Comparison of ENCODE assay signal across 7 cellular contexts in genomic region chr9:41047792-41048191, GRCh38.
DNase-seq lines count a peak whose midpoint lies in the region; ATAC-seq, FAIRE-seq and TF ChIP-seq lines count a peak whose summit lies in the region.
"Not testable (repeated sequence)": the region's sequence is repeated elsewhere in the genome, so short reads cannot be mapped to it uniquely, and the experiment has no call there.

No MANE protein-coding gene starts in this region.

- H3K27me3 ChIP-seq in GM12878 (replicated peaks in 1 of 2; ENCODE audit: control insufficient read depth in 2 of 2, insufficient read depth in 2 of 2, low read length in 1 of 2); bronchial epithelial cell (ENCODE audit: control insufficient read depth, insufficient read depth, low read length); psoas muscle (ENCODE audit: insufficient read depth in 3 of 3, low read length in 2 of 3): not testable (repeated sequence)

- not testable (repeated sequence) for H3K36me3 ChIP-seq in GM12878 (ENCODE audit: control insufficient read depth in 2 of 2, insufficient read depth in 2 of 2, low read length in 1 of 2); bronchial epithelial cell (ENCODE audit: control insufficient read depth, insufficient read depth, low read length); psoas muscle (ENCODE audit: insufficient read depth in 1 of 2, low read depth in 1 of 2)

- RAD21 ChIA-PET in GM12878 (lab: Charles Lee; ENCODE audit: unreplicated experiment), result not testable (repeated sequence)

- not testable (repeated sequence) for H2AFZ ChIP-seq in GM12878 (ENCODE audit: control insufficient read depth, low read depth, low read length)

- TF ChIP-seq RAD21 in GM12878 (IDR thresholded peaks at IDR 0.05; ENCODE audit: insufficient read depth, low read depth, low read length), result not testable (repeated sequence)

- TF ChIP-seq POLR2A in GM12878 (IDR thresholded peaks at IDR 0.05; ENCODE audit: low read depth, low read length), result not testable (repeated sequence)

- DNase-seq in LHCN-M2 (ENCODE audit: low read depth) (peak; percentile 3), bronchial epithelial cell (ENCODE audit: low read depth) (peak; percentile 58), dermis blood vessel endothelial cell (peak; percentile 22), fibroblast of pulmonary artery (ENCODE audit: low read depth) (peak; percentile 11), kidney tubule cell (ENCODE audit: low spot score) (peak; percentile 25)
- DNase-seq in GM12878 (ENCODE audit: low read depth, low spot score); psoas muscle: not testable (repeated sequence)

- TF ChIP-seq CTCF in GM12878 (IDR thresholded peaks at IDR 0.05 in 2 of 3, conservative IDR thresholded peaks at IDR 0.05 in 1 of 3; ENCODE audit: control insufficient read depth in 2 of 3, extremely low read depth in 1 of 3, insufficient read depth in 1 of 3, low read depth in 3 of 3, low read length in 3 of 3); bronchial epithelial cell (IDR thresholded peaks at IDR 0.05; ENCODE audit: insufficient read depth, low read length, severe bottlenecking); fibroblast of pulmonary artery (IDR thresholded peaks at IDR 0.05; ENCODE audit: low read length, missing control alignments); psoas muscle (IDR thresholded peaks at IDR 0.05): not testable (repeated sequence)

- POLR2A ChIA-PET in GM12878 (lab: Charles Lee), result not testable (repeated sequence)

- CTCF ChIA-PET in GM12878 (lab: Yijun Ruan, JAX), result not testable (repeated sequence)

- H4K20me1 ChIP-seq in GM12878 (ENCODE audit: control insufficient read depth, insufficient read depth), result not testable (repeated sequence)

- not testable (repeated sequence) for H3K9ac ChIP-seq in GM12878 (ENCODE audit: control insufficient read depth, insufficient read depth, low read length)

- H3K4me2 ChIP-seq in GM12878 (ENCODE audit: control insufficient read depth, insufficient read depth), result not testable (repeated sequence)

- in situ Hi-C loops in GM12878 (cut with MboI), result not testable (repeated sequence)

- not testable (repeated sequence) for H3K4me1 ChIP-seq in GM12878 (ENCODE audit: control insufficient read depth, insufficient read depth, low read length); psoas muscle

- peak; percentile 34 for ATAC-seq in GM12878
- peak; percentile 51 to 84 (median 71) for ATAC-seq in psoas muscle

- H3K4me3 ChIP-seq in GM12878; bronchial epithelial cell (ENCODE audit: low read depth, low read length); fibroblast of pulmonary artery (replicated peaks; ENCODE audit: low read depth, low read length); psoas muscle: not testable (repeated sequence)

- FAIRE-seq in GM12878 (lab: Jason Lieb, UNC); bronchial epithelial cell (lab: Jason Lieb, UNC): not testable (repeated sequence)

- not testable (repeated sequence) for BruUV-seq in GM12878 (replicated peaks; lab: Mats Ljungman, UMichigan)

- SMC1A ChIA-PET in GM12878 (lab: Charles Lee; ENCODE audit: uncharacterized antibody, unreplicated experiment), result not testable (repeated sequence)

- TF ChIP-seq EP300 in GM12878 (IDR thresholded peaks at IDR 0.05; ENCODE audit: borderline replicate concordance in 1 of 2, control insufficient read depth in 1 of 2, low read depth in 2 of 2, low read length in 2 of 2), result not testable (repeated sequence)

- not testable (repeated sequence) for H3K9me3 ChIP-seq in GM12878 (replicated peaks; ENCODE audit: control insufficient read depth, insufficient read depth, low read length)
- peaks cover 11% of the 10 kb centered on the region for H3K9me3 ChIP-seq in psoas muscle

- not testable (repeated sequence) for H3K79me2 ChIP-seq in GM12878 (ENCODE audit: control insufficient read depth, insufficient read depth, low read length)

- H3K27ac ChIP-seq in GM12878 (ENCODE audit: control insufficient read depth, insufficient read depth), result not testable (repeated sequence)
- peak overlapping the region; percentile 44 for H3K27ac ChIP-seq in psoas muscle

- intact Hi-C loops in GM12878 (cut with micrococcal nuclease; ENCODE audit: unreplicated experiment); psoas muscle (cut with DNase I): not testable (repeated sequence)
